In genomic region chr14:33992274-33993050, GRCh38 we compare ENCODE assay signal across 15 cellular contexts. TPM values are rescaled to one million over a fixed set of nuclear protein-coding genes. Genes with fewer than 3 reads are reported as not detected.
DNase-seq lines count a peak whose midpoint lies in the region; ATAC-seq and TF ChIP-seq lines count a peak whose summit lies in the region.
"Had no signal": no experiment of that assay in that cellular context is flagged by ENCODE, and none has a peak within 500 bp of the region (broad histone marks: within the 10 kb centered on the region; RNA-seq: fewer than 3 reads in every experiment).

No MANE protein-coding gene starts in this region.

- H3K9ac ChIP-seq in mammary epithelial cell (ENCODE audit: insufficient read depth, low read length) = no peak overlapping the region
- no peak overlapping the region for H3K9ac ChIP-seq in neuronal stem cell (ENCODE audit: low read depth, low read length, poor library complexity)

- no peak for ATAC-seq in T-helper 17 cell
- no peak for ATAC-seq in activated CD8-positive, alpha-beta T cell treated with anti-CD3 and anti-CD28 coated beads, Interleukin-2, amount 10 ng/mL, durations not matched to agents 7 days and 5 days
- ATAC-seq: CD8-positive, alpha-beta T cell had no signal

- H3K79me2 ChIP-seq in mammary epithelial cell (ENCODE audit: insufficient read depth, low read length) = no peaks in the 10 kb centered on the region

- H3K18ac ChIP-seq in neuronal stem cell (ENCODE audit: low read length) = no peak overlapping the region

- H3K27me3 ChIP-seq in mammary epithelial cell (ENCODE audit: insufficient read depth, low read length) (no peaks in the 10 kb centered on the region), breast epithelium (no peaks in the 10 kb centered on the region), neuronal stem cell (ENCODE audit: control insufficient read depth in 3 of 3, insufficient read depth in 3 of 3, low read depth in 1 of 3, low read length in 3 of 3) (peaks cover 0 to 4% (median 0%) of the 10 kb centered on the region in 3 experiments)

- H3K36me3 ChIP-seq in mammary epithelial cell (ENCODE audit: insufficient read depth, low read length) = no peaks in the 10 kb centered on the region
- H3K36me3 ChIP-seq in breast epithelium = no peaks in the 10 kb centered on the region
- no peaks in the 10 kb centered on the region for H3K36me3 ChIP-seq in neuronal stem cell (replicated peaks in 1 of 2; ENCODE audit: control insufficient read depth in 2 of 2, insufficient read depth in 2 of 2, low read length in 2 of 2)
- H3K36me3 ChIP-seq: HAP-1 had no signal

- H2BK120ac ChIP-seq in neuronal stem cell (ENCODE audit: low read depth, low read length) = no peak overlapping the region

- POLR2A ChIA-PET in activated CD8-positive, alpha-beta T cell treated with anti-CD3 and anti-CD28 coated beads, Interleukin-2, amount 10 ng/mL, durations not matched to agents 7 days and 5 days (lab: Charles Lee) = no interaction called here

- no peaks in the 10 kb centered on the region for H3K79me1 ChIP-seq in neuronal stem cell (ENCODE audit: low read depth, low read length)

- H3K27ac ChIP-seq in mammary epithelial cell (ENCODE audit: insufficient read depth, low read depth, low read length) (no peak overlapping the region), breast epithelium (no peak overlapping the region), neuronal stem cell (replicated peaks; ENCODE audit: low read length) (no peak overlapping the region)
- H3K27ac ChIP-seq: 22Rv1 had no signal

- in situ Hi-C loops in mammary epithelial cell (cut with MboI; ENCODE audit: low sequenced_read_pairs in 2 of 2) = no loop called here

- H2BK15ac ChIP-seq in neuronal stem cell (ENCODE audit: low read length) = peak overlapping the region; percentile 32

- H3K4me3 ChIP-seq in mammary epithelial cell (replicated peaks in 1 of 3; ENCODE audit: insufficient read depth in 1 of 3, low read depth in 2 of 3, low read length in 3 of 3) = no peak overlapping the region
- no peak overlapping the region for H3K4me3 ChIP-seq in breast epithelium
- no peak overlapping the region for H3K4me3 ChIP-seq in epithelial cell of esophagus (ENCODE audit: low read length)
- H3K4me3 ChIP-seq in neuronal stem cell (ENCODE audit: low read length in 2 of 2) = no peak overlapping the region
- H3K4me3 ChIP-seq: HAP-1 had no signal

- H4K8ac ChIP-seq in neuronal stem cell (ENCODE audit: low read depth, low read length) = no peak overlapping the region

- no peak overlapping the region for H3K4ac ChIP-seq in neuronal stem cell (ENCODE audit: low read length)

- no peak overlapping the region for H2BK12ac ChIP-seq in neuronal stem cell (ENCODE audit: low read length)

- intact Hi-C loops in mammary epithelial cell (cut with micrococcal nuclease) = no loop called here
- intact Hi-C loops in breast epithelium (cut with DNase I; ENCODE audit: low total_unique reads) = no loop called here

- 97% methylated on average over 3 of the region's 3 CpGs for WGBS in mammary epithelial cell (ENCODE audit: low coverage, missing lambda C conversion rate)
- no CpG with 5 or more reads among the region's 3 CpGs for WGBS in neuronal stem cell (ENCODE audit: extremely low coverage in 2 of 2, insufficient read length in 2 of 2, insufficient replicate concordance in 1 of 2), 2 donors

- H2BK5ac ChIP-seq in neuronal stem cell (ENCODE audit: low read length) = no peak overlapping the region

- dilution Hi-C loops in mammary epithelial cell (cut with HindIII; ENCODE audit: low sequenced_read_pairs) = no loop called here

- no peak overlapping the region for H3K4me3 Mint-ChIP-seq in T-helper 17 cell
- no peak overlapping the region for H3K4me3 Mint-ChIP-seq in activated CD8-positive, alpha-beta T cell treated with anti-CD3 and anti-CD28 coated beads, Interleukin-2, amount 10 ng/mL, durations not matched to agents 7 days and 5 days
- H3K4me3 Mint-ChIP-seq: CD14-positive monocyte; CD8-positive, alpha-beta T cell had no signal

- no TSS peak for BruUV-seq in mammary epithelial cell (replicated peaks; lab: Mats Ljungman, UMichigan)

- no peaks in the 10 kb centered on the region for H3K9me3 ChIP-seq in mammary epithelial cell (replicated peaks; ENCODE audit: insufficient read depth, low read length)
- H3K9me3 ChIP-seq in breast epithelium = no peaks in the 10 kb centered on the region
- H3K9me3 ChIP-seq in neuronal stem cell (replicated peaks in 1 of 2; ENCODE audit: control insufficient read depth in 2 of 2, insufficient read depth in 1 of 2, low read depth in 1 of 2, low read length in 2 of 2) = peaks cover 0 to 2% of the 10 kb centered on the region in 2 donors
- H3K9me3 ChIP-seq in T-helper 17 cell (ENCODE audit: control insufficient read depth, low read length, poor library complexity, severe bottlenecking) = no peaks in the 10 kb centered on the region
- H3K9me3 ChIP-seq: Caco-2, HAP-1 had no signal

- H3K4me2 ChIP-seq in mammary epithelial cell (ENCODE audit: insufficient read depth, low read depth, low read length) (no peak overlapping the region), neuronal stem cell (ENCODE audit: insufficient read depth, low read length, poor library complexity, severe bottlenecking) (no peak overlapping the region)

- H3K36me3 Mint-ChIP-seq in T-helper 17 cell (ENCODE audit: low read depth) = peaks cover 6% of the 10 kb centered on the region
- H3K36me3 Mint-ChIP-seq in activated CD8-positive, alpha-beta T cell treated with anti-CD3 and anti-CD28 coated beads, Interleukin-2, amount 10 ng/mL, durations not matched to agents 7 days and 5 days (ENCODE audit: low read depth) = no peaks in the 10 kb centered on the region
- H3K36me3 Mint-ChIP-seq: CD14-positive monocyte; CD8-positive, alpha-beta T cell had no signal

- CTCF ChIA-PET in mammary epithelial cell (lab: Charles Lee; ENCODE audit: low non-redundant PET) = no interaction called here
- CTCF ChIA-PET in activated CD8-positive, alpha-beta T cell treated with anti-CD3 and anti-CD28 coated beads, Interleukin-2, amount 10 ng/mL, durations not matched to agents 7 days and 5 days (lab: Charles Lee) = interaction anchor here (0.8 kb wide), 1 partner anchor 152 kb away, joined by 4 read pairs; no protein-coding TSS in a partner anchor

- H3K27me3 Mint-ChIP-seq in T-helper 17 cell = no peaks in the 10 kb centered on the region
- peaks cover 30% of the 10 kb centered on the region for H3K27me3 Mint-ChIP-seq in activated CD8-positive, alpha-beta T cell treated with anti-CD3 and anti-CD28 coated beads, Interleukin-2, amount 10 ng/mL, durations not matched to agents 7 days and 5 days (ENCODE audit: low read depth)

- peaks cover 25% of the 10 kb centered on the region for H3K4me1 Mint-ChIP-seq in T-helper 17 cell
- peaks cover 10% of the 10 kb centered on the region for H3K4me1 Mint-ChIP-seq in activated CD8-positive, alpha-beta T cell treated with anti-CD3 and anti-CD28 coated beads, Interleukin-2, amount 10 ng/mL, durations not matched to agents 7 days and 5 days (ENCODE audit: low read depth)
- H3K4me1 Mint-ChIP-seq: CD14-positive monocyte had no signal

- H3K23ac ChIP-seq in neuronal stem cell (ENCODE audit: low read depth, low read length, poor library complexity) = no peak overlapping the region

- H3K14ac ChIP-seq in neuronal stem cell (ENCODE audit: low read length) = no peak overlapping the region

- H2AK5ac ChIP-seq in neuronal stem cell (ENCODE audit: low read depth, low read length) = no peak overlapping the region

- H2AFZ ChIP-seq in mammary epithelial cell (ENCODE audit: low read depth, low read length) = no peak overlapping the region
- H2AFZ ChIP-seq in neuronal stem cell (ENCODE audit: low read length) = no peak overlapping the region

- H4K91ac ChIP-seq in neuronal stem cell (ENCODE audit: low read depth, low read length, poor library complexity) = no peak overlapping the region

- H4K20me1 ChIP-seq in mammary epithelial cell (ENCODE audit: insufficient read depth, low read length) = no peaks in the 10 kb centered on the region

- no peak overlapping the region for H3K27ac Mint-ChIP-seq in T-helper 17 cell
- H3K27ac Mint-ChIP-seq in activated CD8-positive, alpha-beta T cell treated with anti-CD3 and anti-CD28 coated beads, Interleukin-2, amount 10 ng/mL, durations not matched to agents 7 days and 5 days = no peak overlapping the region
- H3K27ac Mint-ChIP-seq: CD14-positive monocyte; CD8-positive, alpha-beta T cell had no signal

- TF ChIP-seq CTCF in mammary epithelial cell (conservative IDR thresholded peaks at IDR 0.05 in 1 of 2, IDR thresholded peaks at IDR 0.05 in 1 of 2; ENCODE audit: extremely low read depth in 1 of 2, insufficient read depth in 1 of 2, low read depth in 1 of 2, low read length in 2 of 2) = no peak
- TF ChIP-seq CTCF in breast epithelium (IDR thresholded peaks at IDR 0.05) = no peak
- TF ChIP-seq CTCF in epithelial cell of esophagus (IDR thresholded peaks at IDR 0.05; ENCODE audit: insufficient read depth, low read depth, low read length, missing control alignments) = no peak

- peaks cover 12% of the 10 kb centered on the region for H3K4me1 ChIP-seq in mammary epithelial cell (ENCODE audit: insufficient read depth, low read length)
- H3K4me1 ChIP-seq in breast epithelium = no peaks in the 10 kb centered on the region
- H3K4me1 ChIP-seq in neuronal stem cell (ENCODE audit: control insufficient read depth in 2 of 2, insufficient read depth in 1 of 2, low read depth in 1 of 2, low read length in 2 of 2) = no peaks in the 10 kb centered on the region

- no peaks in the 10 kb centered on the region for H3K9me3 Mint-ChIP-seq in activated CD8-positive, alpha-beta T cell treated with anti-CD3 and anti-CD28 coated beads, Interleukin-2, amount 10 ng/mL, durations not matched to agents 7 days and 5 days (ENCODE audit: insufficient read depth)
- H3K9me3 Mint-ChIP-seq: CD14-positive monocyte; CD8-positive, alpha-beta T cell had no signal

- DNase-seq in mammary epithelial cell (peak; percentile 29), breast epithelium (ENCODE audit: low spot score in 2 of 2) (no peak), amniotic epithelial cell (ENCODE audit: low read depth) (peak; percentile 44), epithelial cell of esophagus (ENCODE audit: low read depth) (peak; percentile 81), neuronal stem cell (ENCODE audit: low spot score) (no peak), NCI-H524 (lab: John Stamatoyannopoulos, UW) (no peak), T-helper 17 cell (no peak)
- DNase-seq in activated CD8-positive, alpha-beta T cell treated with anti-CD3 and anti-CD28 coated beads, Interleukin-2, amount 10 ng/mL, durations not matched to agents 7 days and 5 days = no peak
- DNase-seq: Caco-2; CD8-positive, alpha-beta T cell; DND-41; GDM1 had no signal

- no peak for TF ChIP-seq POLR2A in breast epithelium (IDR thresholded peaks at IDR 0.05)

RNA-seq across cellular contexts. Expression of gene EGLN3, which starts 41.6 kb away (rescaled TPM):
- 1 to 10 TPM; 8.3 to 9.0 TPM for total RNA-seq in mammary epithelial cell
- 8.0 TPM for polyA plus RNA-seq in mammary epithelial cell
- 26.3 TPM for polyA minus RNA-seq in mammary epithelial cell
- total RNA-seq in breast epithelium = 10 to 100 TPM in 2 of 3 donors, 1 to 10 TPM in 1; 3.2 to 16.4 (median 13.9) TPM
- 7.8 TPM for polyA plus RNA-seq in neuronal stem cell (2013, experiment 1 of 2)
- polyA plus RNA-seq in neuronal stem cell (2013, experiment 2 of 2) = 8.1 TPM
- 10 to 100 TPM; 10.3 to 16.9 TPM for total RNA-seq in T-helper 17 cell
- total RNA-seq in activated CD8-positive, alpha-beta T cell treated with anti-CD3 and anti-CD28 coated beads, Interleukin-2, amount 10 ng/mL, durations not matched to agents 7 days and 5 days = 10 to 100 TPM; 12.7 to 13.7 TPM

Comparison
In these comparisons a context has a peak if more than half of its experiments do, and no peak if none do; other contexts are left out.
1. DNase-seq: peak in mammary epithelial cell (single experiment), amniotic epithelial cell (single experiment) and epithelial cell of esophagus (single experiment); none in breast epithelium (0 of 2), neuronal stem cell (single experiment), NCI-H524 (0 of 2), T-helper 17 cell (0 of 3) and activated CD8-positive, alpha-beta T cell treated with anti-CD3 and anti-CD28 coated beads, Interleukin-2, amount 10 ng/mL, durations not matched to agents 7 days and 5 days (single experiment).